Comparison of ENCODE assay signal across 19 cellular contexts in the genomic region with DNA sequence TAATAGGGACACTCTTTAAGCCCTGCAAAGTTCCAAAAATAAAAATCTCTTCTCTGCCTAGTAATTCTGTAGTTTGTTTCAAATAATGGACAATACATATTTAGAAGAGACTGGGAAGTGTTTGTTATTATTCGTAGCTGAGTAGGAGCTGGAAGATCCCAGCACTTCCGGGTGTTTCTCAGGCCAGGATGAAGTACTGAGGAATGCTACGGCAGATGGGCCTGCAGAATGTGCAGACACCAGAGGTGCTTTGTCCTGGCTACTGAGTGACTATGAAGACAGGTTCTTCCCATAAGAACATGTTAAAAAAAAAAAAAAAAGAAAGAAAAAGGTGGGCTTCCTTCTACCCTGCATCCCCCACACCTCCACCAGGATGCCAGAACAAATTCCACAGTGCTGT. TPM values are rescaled to one million over a fixed set of nuclear protein-coding genes. Genes with fewer than 3 reads are reported as not detected.
DNase-seq lines count a peak whose midpoint lies in the region; ATAC-seq and TF ChIP-seq lines count a peak whose summit lies in the region.
"Had no signal": no experiment of that assay in that cellular context is flagged by ENCODE, and none has a peak within 500 bp of the region (broad histone marks: within the 10 kb centered on the region; RNA-seq: fewer than 3 reads in every experiment).

No MANE protein-coding gene starts in this region.

- no peak overlapping the region for H3K4me3 ChIP-seq in fibroblast of the aortic adventitia (ENCODE audit: low read depth, low read length)
- H3K4me3 ChIP-seq: BLaER1 treated with 17β-estradiol and CSF1 and Interleukin-3, amounts not matched to agents 10 nM and 100 nM; GM12878; MG63 had no signal

- no peak for TF ChIP-seq CTCF in WTC11 (IDR thresholded peaks at IDR 0.05)
- no peak for TF ChIP-seq CTCF in fibroblast of the aortic adventitia (IDR thresholded peaks at IDR 0.05; ENCODE audit: insufficient read depth, low read length)

- intact Hi-C loops in sciatic nerve (cut with DNase I): no loop called here

- POLR2A ChIA-PET in WTC11 (lab: Charles Lee): no interaction called here

- DNase-seq in GM03348 (ENCODE audit: low spot score) (peak; percentile 23), WTC11 (ENCODE audit: low spot score) (no peak), fibroblast of the aortic adventitia (ENCODE audit: low read depth) (peak; percentile 19), sciatic nerve (ENCODE audit: low spot score) (no peak), NCI-H1436 treated with DMSO at 0.1 percent for 48 hours (lab: John Stamatoyannopoulos, UW) (no peak), HPDE6-E6E7 (ENCODE audit: extremely low spot score) (no peak), anterior cingulate cortex (lab: John Stamatoyannopoulos, UW) (no peak)
- DNase-seq: AML-193; CD4-positive, alpha-beta T cell; DMS53; KG1; MG63; NCI-H1105 treated with DMSO at 0.1 percent for 48 hours; NCI-H2029; NCI-H526 treated with DMSO at 0.1 percent for 48 hours; Right ventricle myocardium superior; RPMI8226 had no signal

- H3K4me1 Mint-ChIP-seq in WTC11: peaks cover 64% of the 10 kb centered on the region

- H3K27ac Mint-ChIP-seq in WTC11: peak overlapping the region; percentile 37; the same call in 1 of the 2 replicates
- H3K27ac Mint-ChIP-seq: CD4-positive, alpha-beta T cell had no signal

- H3K4me3 Mint-ChIP-seq in WTC11: no peak overlapping the region; the same call in 1 of the 2 replicates
- H3K4me3 Mint-ChIP-seq: CD4-positive, alpha-beta T cell had no signal

- CTCF ChIA-PET in WTC11 (lab: Charles Lee): no interaction called here

- H3K27me3 Mint-ChIP-seq in WTC11 (ENCODE audit: low read depth): no peaks in the 10 kb centered on the region
- H3K27me3 Mint-ChIP-seq: CD4-positive, alpha-beta T cell had no signal

- peaks cover 9% of the 10 kb centered on the region for H3K36me3 Mint-ChIP-seq in WTC11

- ATAC-seq in WTC11 (peak; percentile 65), sciatic nerve (peak; percentile 64)
- ATAC-seq: GM12878 had no signal

- H3K9me3 Mint-ChIP-seq in WTC11: no peaks in the 10 kb centered on the region

TF ChIP-seq in WTC11, 78 proteins besides CTCF, POLR2A, EP300 and RAD21 (continues in another document):
- TF ChIP-seq, protein P1, sequence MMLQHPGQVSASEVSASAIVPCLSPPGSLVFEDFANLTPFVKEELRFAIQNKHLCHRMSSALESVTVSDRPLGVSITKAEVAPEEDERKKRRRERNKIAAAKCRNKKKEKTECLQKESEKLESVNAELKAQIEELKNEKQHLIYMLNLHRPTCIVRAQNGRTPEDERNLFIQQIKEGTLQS (CRISPR knock-in tag; conservative IDR thresholded peaks at IDR 0.05): no peak
- TF ChIP-seq FOXJ3 (CRISPR knock-in tag; IDR thresholded peaks at IDR 0.05; ENCODE audit: borderline replicate concordance) (no peak), SP1 (CRISPR knock-in tag; conservative IDR thresholded peaks at IDR 0.05) (no peak), SMAD3 (CRISPR knock-in tag; IDR thresholded peaks at IDR 0.05; ENCODE audit: borderline replicate concordance) (no peak), CBFB (CRISPR knock-in tag; IDR thresholded peaks at IDR 0.05; ENCODE audit: low read depth) (no peak), ELF4 (CRISPR knock-in tag; IDR thresholded peaks at IDR 0.05; ENCODE audit: low read depth) (no peak), OVOL2 (CRISPR knock-in tag; IDR thresholded peaks at IDR 0.05; ENCODE audit: borderline replicate concordance) (no peak), GTF2I (CRISPR knock-in tag; conservative IDR thresholded peaks at IDR 0.05) (no peak), HMGA2 (CRISPR knock-in tag; IDR thresholded peaks at IDR 0.05) (no peak), JUN (CRISPR knock-in tag; IDR thresholded peaks at IDR 0.05) (no peak)
- TF ChIP-seq, protein P2, sequence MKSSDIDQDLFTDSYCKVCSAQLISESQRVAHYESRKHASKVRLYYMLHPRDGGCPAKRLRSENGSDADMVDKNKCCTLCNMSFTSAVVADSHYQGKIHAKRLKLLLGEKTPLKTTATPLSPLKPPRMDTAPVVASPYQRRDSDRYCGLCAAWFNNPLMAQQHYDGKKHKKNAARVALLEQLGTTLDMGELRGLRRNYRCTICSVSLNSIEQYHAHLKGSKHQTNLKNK (CRISPR knock-in tag; IDR thresholded peaks at IDR 0.05): no peak
- TF ChIP-seq, protein P3, sequence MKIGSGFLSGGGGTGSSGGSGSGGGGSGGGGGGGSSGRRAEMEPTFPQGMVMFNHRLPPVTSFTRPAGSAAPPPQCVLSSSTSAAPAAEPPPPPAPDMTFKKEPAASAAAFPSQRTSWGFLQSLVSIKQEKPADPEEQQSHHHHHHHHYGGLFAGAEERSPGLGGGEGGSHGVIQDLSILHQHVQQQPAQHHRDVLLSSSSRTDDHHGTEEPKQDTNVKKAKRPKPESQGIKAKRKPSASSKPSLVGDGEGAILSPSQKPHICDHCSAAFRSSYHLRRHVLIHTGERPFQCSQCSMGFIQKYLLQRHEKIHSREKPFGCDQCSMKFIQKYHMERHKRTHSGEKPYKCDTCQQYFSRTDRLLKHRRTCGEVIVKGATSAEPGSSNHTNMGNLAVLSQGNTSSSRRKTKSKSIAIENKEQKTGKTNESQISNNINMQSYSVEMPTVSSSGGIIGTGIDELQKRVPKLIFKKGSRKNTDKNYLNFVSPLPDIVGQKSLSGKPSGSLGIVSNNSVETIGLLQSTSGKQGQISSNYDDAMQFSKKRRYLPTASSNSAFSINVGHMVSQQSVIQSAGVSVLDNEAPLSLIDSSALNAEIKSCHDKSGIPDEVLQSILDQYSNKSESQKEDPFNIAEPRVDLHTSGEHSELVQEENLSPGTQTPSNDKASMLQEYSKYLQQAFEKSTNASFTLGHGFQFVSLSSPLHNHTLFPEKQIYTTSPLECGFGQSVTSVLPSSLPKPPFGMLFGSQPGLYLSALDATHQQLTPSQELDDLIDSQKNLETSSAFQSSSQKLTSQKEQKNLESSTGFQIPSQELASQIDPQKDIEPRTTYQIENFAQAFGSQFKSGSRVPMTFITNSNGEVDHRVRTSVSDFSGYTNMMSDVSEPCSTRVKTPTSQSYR (CRISPR knock-in tag; IDR thresholded peaks at IDR 0.05): no peak
- TF ChIP-seq, protein P4, sequence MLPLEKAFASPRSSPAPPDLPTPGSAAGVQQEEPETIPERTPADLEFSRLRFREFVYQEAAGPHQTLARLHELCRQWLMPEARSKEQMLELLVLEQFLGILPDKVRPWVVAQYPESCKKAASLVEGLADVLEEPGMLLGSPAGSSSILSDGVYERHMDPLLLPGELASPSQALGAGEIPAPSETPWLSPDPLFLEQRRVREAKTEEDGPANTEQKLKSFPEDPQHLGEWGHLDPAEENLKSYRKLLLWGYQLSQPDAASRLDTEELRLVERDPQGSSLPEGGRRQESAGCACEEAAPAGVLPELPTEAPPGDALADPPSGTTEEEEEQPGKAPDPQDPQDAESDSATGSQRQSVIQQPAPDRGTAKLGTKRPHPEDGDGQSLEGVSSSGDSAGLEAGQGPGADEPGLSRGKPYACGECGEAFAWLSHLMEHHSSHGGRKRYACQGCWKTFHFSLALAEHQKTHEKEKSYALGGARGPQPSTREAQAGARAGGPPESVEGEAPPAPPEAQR (CRISPR knock-in tag; IDR thresholded peaks at IDR 0.05): no peak
- TF ChIP-seq, protein P5, sequence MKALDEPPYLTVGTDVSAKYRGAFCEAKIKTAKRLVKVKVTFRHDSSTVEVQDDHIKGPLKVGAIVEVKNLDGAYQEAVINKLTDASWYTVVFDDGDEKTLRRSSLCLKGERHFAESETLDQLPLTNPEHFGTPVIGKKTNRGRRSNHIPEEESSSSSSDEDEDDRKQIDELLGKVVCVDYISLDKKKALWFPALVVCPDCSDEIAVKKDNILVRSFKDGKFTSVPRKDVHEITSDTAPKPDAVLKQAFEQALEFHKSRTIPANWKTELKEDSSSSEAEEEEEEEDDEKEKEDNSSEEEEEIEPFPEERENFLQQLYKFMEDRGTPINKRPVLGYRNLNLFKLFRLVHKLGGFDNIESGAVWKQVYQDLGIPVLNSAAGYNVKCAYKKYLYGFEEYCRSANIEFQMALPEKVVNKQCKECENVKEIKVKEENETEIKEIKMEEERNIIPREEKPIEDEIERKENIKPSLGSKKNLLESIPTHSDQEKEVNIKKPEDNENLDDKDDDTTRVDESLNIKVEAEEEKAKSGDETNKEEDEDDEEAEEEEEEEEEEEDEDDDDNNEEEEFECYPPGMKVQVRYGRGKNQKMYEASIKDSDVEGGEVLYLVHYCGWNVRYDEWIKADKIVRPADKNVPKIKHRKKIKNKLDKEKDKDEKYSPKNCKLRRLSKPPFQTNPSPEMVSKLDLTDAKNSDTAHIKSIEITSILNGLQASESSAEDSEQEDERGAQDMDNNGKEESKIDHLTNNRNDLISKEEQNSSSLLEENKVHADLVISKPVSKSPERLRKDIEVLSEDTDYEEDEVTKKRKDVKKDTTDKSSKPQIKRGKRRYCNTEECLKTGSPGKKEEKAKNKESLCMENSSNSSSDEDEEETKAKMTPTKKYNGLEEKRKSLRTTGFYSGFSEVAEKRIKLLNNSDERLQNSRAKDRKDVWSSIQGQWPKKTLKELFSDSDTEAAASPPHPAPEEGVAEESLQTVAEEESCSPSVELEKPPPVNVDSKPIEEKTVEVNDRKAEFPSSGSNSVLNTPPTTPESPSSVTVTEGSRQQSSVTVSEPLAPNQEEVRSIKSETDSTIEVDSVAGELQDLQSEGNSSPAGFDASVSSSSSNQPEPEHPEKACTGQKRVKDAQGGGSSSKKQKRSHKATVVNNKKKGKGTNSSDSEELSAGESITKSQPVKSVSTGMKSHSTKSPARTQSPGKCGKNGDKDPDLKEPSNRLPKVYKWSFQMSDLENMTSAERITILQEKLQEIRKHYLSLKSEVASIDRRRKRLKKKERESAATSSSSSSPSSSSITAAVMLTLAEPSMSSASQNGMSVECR (CRISPR knock-in tag; IDR thresholded peaks at IDR 0.05; ENCODE audit: borderline replicate concordance): no peak
- TF ChIP-seq, protein P6, sequence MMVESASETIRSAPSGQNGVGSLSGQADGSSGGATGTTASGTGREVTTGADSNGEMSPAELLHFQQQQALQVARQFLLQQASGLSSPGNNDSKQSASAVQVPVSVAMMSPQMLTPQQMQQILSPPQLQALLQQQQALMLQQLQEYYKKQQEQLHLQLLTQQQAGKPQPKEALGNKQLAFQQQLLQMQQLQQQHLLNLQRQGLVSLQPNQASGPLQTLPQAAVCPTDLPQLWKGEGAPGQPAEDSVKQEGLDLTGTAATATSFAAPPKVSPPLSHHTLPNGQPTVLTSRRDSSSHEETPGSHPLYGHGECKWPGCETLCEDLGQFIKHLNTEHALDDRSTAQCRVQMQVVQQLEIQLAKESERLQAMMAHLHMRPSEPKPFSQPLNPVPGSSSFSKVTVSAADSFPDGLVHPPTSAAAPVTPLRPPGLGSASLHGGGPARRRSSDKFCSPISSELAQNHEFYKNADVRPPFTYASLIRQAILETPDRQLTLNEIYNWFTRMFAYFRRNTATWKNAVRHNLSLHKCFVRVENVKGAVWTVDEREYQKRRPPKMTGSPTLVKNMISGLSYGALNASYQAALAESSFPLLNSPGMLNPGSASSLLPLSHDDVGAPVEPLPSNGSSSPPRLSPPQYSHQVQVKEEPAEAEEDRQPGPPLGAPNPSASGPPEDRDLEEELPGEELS (CRISPR knock-in tag; IDR thresholded peaks at IDR 0.05): no peak

RNA-seq across cellular contexts. Expression of a gene that starts 36.1 kb away (rescaled TPM):
- total RNA-seq in WTC11 (2021): 74.9 to 81.4 TPM (median 76.6 TPM) in 3 replicates
- total RNA-seq in fibroblast of the aortic adventitia (ENCODE audit: low replicate concordance): 5.8 and 75.7 TPM in 2 replicates
- total RNA-seq in sciatic nerve: 45.3 TPM
- total RNA-seq: CD4-positive, alpha-beta T cell had no signal

Comparison
In these comparisons a context has a peak if more than half of its experiments do, and no peak if none do; other contexts are left out.
1. DNase-seq: peak in GM03348 (single experiment) and fibroblast of the aortic adventitia (single experiment); none in WTC11 (single experiment), sciatic nerve (single experiment), NCI-H1436 treated with DMSO at 0.1 percent for 48 hours (single experiment), HPDE6-E6E7 (single experiment) and anterior cingulate cortex (0 of 58).